ENCODE assay signal across 1 cellular context in the genomic region with DNA sequence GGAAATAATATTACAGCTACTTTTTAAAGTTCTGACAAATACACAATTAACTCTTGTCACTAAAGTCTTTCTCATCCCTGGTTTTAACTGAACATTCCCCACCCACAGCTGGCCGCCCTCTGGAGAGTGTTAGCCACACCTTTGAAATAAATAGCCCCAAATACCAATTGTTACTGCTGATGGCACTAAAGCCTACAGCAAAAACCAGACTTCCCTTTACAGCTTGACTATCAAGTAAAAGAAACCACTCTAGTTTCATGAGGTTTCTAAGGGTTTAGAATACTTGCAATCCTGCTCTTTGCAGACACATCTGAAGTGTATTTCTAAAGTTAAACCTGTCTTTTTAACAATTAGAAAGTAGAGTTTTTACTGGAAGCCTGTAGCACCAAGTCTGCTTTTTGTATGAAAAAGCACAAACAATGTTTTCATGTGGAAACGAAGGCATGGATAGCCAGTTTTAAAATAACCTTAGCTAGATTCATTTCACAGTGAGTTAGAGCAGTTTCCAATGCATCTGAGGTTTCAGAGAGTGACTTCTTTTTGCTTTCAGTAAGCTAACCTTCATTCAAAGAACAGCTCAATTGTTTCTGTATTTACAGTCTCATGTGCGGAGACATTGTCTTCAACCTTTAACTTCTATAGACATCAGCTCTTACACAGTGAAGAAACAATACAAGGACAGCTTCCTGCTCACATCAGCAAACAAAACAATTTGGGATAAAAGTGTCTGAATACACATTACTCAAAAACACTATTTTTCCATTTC.
TF ChIP-seq lines count a peak whose summit lies in the region.

No MANE protein-coding gene starts in this region.

TF ChIP-seq in H1, 55 proteins besides CTCF, POLR2A, EP300 and RAD21 (continued from another document):
- TF ChIP-seq SP1 (IDR thresholded peaks at IDR 0.05; ENCODE audit: low read depth, low read length) (no peak), TBP (IDR thresholded peaks at IDR 0.05; ENCODE audit: low read depth, low read length) (no peak)
